13 cellular contexts compared by ENCODE assay signal in genomic region chr16:31537362-31537921, GRCh38. TPM values are rescaled to one million over a fixed set of nuclear protein-coding genes. Genes with fewer than 3 reads are reported as not detected.
DNase-seq lines count a peak whose midpoint lies in the region; ATAC-seq and TF ChIP-seq lines count a peak whose summit lies in the region.
"Had no signal": no experiment of that assay in that cellular context is flagged by ENCODE, and none has a peak within 500 bp of the region (broad histone marks: within the 10 kb centered on the region; RNA-seq: fewer than 3 reads in every experiment).

No MANE protein-coding gene starts in this region.

- peaks cover 11 to 41% (median 33%) of the 10 kb centered on the region in 7 donors for H3K9me3 Mint-ChIP-seq in CD14-positive monocyte
- H3K9me3 Mint-ChIP-seq in activated B cell treated with CpG ODN at 0.5 μM for 24 hours = peaks cover 4% of the 10 kb centered on the region

- no peak overlapping the region for H2BK12ac ChIP-seq in trophoblast cell (ENCODE audit: low read length)

- DNase-seq in CD14-positive monocyte (ENCODE audit: low spot score) = no peak
- DNase-seq in activated B cell treated with CpG ODN at 0.5 μM for 24 hours = no peak
- DNase-seq in hepatocyte (ENCODE audit: low spot score) = peak; percentile 18
- DNase-seq in trophoblast cell = no peak
- no peak for DNase-seq in NCI-H510A treated with DMSO at 0.1 percent for 48 hours (lab: John Stamatoyannopoulos, UW)
- no peak for DNase-seq in activated CD8-positive, alpha-beta memory T cell treated with anti-CD3 and anti-CD28 coated beads, Interleukin-2, amount 50 U/mL, for 48 hours
- DNase-seq: activated gamma-delta T cell treated with Interleukin-2 at 50 U/mL for 16 hours had no signal

- no peaks in the 10 kb centered on the region for H4K20me1 ChIP-seq in hepatocyte (ENCODE audit: insufficient read depth, poor library complexity, severe bottlenecking)

- no peak overlapping the region for H4K12ac ChIP-seq in trophoblast cell (ENCODE audit: low read depth, low read length)

- no peak overlapping the region for H4K91ac ChIP-seq in trophoblast cell (ENCODE audit: low read depth, low read length)

- H3K36me3 Mint-ChIP-seq in CD14-positive monocyte (peaks cover 0 to 5% of the 10 kb centered on the region in 2 donors), activated B cell treated with CpG ODN at 0.5 μM for 24 hours (ENCODE audit: low read depth) (peaks cover 1% of the 10 kb centered on the region)

- H3K27ac Mint-ChIP-seq in CD14-positive monocyte (no peak overlapping the region), activated B cell treated with CpG ODN at 0.5 μM for 24 hours (no peak overlapping the region)

- H3K79me1 ChIP-seq in trophoblast cell (ENCODE audit: low read length) = no peaks in the 10 kb centered on the region

- no peak overlapping the region for H2BK120ac ChIP-seq in trophoblast cell (ENCODE audit: insufficient read depth, low read length, poor library complexity)

- intact Hi-C loops in CD14-positive monocyte (cut with micrococcal nuclease) (loop anchor here in 1 of 2 donors (10.0 kb wide), 1 partner anchor 147 kb away; no protein-coding TSS in a partner anchor), activated B cell treated with CpG ODN at 0.5 μM for 24 hours (cut with micrococcal nuclease) (no loop called here)

- peaks cover 11% of the 10 kb centered on the region for H3K27me3 ChIP-seq in hepatocyte
- H3K27me3 ChIP-seq in trophoblast cell (ENCODE audit: insufficient read depth, low read length) = no peaks in the 10 kb centered on the region

- H3K9me3 ChIP-seq in hepatocyte (ENCODE audit: low read depth) (no peaks in the 10 kb centered on the region), trophoblast cell (ENCODE audit: insufficient read depth, low read depth, low read length) (peaks cover 21% of the 10 kb centered on the region)

- H2AK5ac ChIP-seq in trophoblast cell (ENCODE audit: low read length) = no peak overlapping the region

- no peak overlapping the region for H3K14ac ChIP-seq in trophoblast cell (ENCODE audit: low read length)

- H3K79me2 ChIP-seq in hepatocyte (no peaks in the 10 kb centered on the region), trophoblast cell (ENCODE audit: control insufficient read depth, insufficient read depth, low read length, poor library complexity) (no peaks in the 10 kb centered on the region)

- no peak overlapping the region for H3K18ac ChIP-seq in trophoblast cell (ENCODE audit: low read length)

- H3K27ac ChIP-seq in hepatocyte (no peak overlapping the region), trophoblast cell (ENCODE audit: low read depth, low read length) (no peak overlapping the region)

- TF ChIP-seq CTCF in CD14-positive monocyte (IDR thresholded peaks at IDR 0.05) (no peak), activated B cell treated with CpG ODN at 0.5 μM for 24 hours (IDR thresholded peaks at IDR 0.05) (no peak), hepatocyte (IDR thresholded peaks at IDR 0.05; ENCODE audit: poor library complexity) (no peak)

- H3K9me2 ChIP-seq in hepatocyte (replicated peaks; ENCODE audit: insufficient read depth) = no peaks in the 10 kb centered on the region

- POLR2A ChIA-PET in activated B cell treated with CpG ODN at 0.5 μM for 24 hours (lab: Charles Lee) = no interaction called here

- H2AFZ ChIP-seq in hepatocyte (peak overlapping the region; percentile 63), trophoblast cell (ENCODE audit: insufficient read depth, low read length, poor library complexity) (no peak overlapping the region)

- H3K4me1 Mint-ChIP-seq in CD14-positive monocyte (peaks cover 5% of the 10 kb centered on the region), activated B cell treated with CpG ODN at 0.5 μM for 24 hours (peaks cover 4% of the 10 kb centered on the region)

- H3K4me3 Mint-ChIP-seq in CD14-positive monocyte (peak overlapping the region; percentile 61 to 74), activated B cell treated with CpG ODN at 0.5 μM for 24 hours (peak overlapping the region; percentile 41)

- H3K4me3 ChIP-seq in hepatocyte = peak overlapping the region; percentile 20
- H3K4me3 ChIP-seq in trophoblast cell (ENCODE audit: low read depth, low read length) = peak overlapping the region; percentile 23

- no peak overlapping the region for H2BK5ac ChIP-seq in trophoblast cell (ENCODE audit: low read depth, low read length, poor library complexity)

- H3K9ac ChIP-seq in trophoblast cell (ENCODE audit: low read length) = no peak overlapping the region

- ATAC-seq in activated B cell treated with CpG ODN at 0.5 μM for 24 hours (ENCODE audit: low read depth) (no peak), HG02759 (IDR thresholded peaks at IDR 0.05; ENCODE audit: unreplicated experiment) (no peak), GM21786 (IDR thresholded peaks at IDR 0.05; ENCODE audit: unreplicated experiment) (no peak)

- no peak overlapping the region for H3K23ac ChIP-seq in trophoblast cell (ENCODE audit: low read length)

- 26% methylated on average over 23 of the region's 54 CpGs for WGBS in hepatocyte (ENCODE audit: low lambda C conversion rate, missing lambda C conversion rate)
- WGBS in trophoblast cell (ENCODE audit: extremely low coverage, insufficient coverage, insufficient read length) = no CpG with 5 or more reads among the region's 54 CpGs

- CTCF ChIA-PET in activated B cell treated with CpG ODN at 0.5 μM for 24 hours (lab: Charles Lee) = no interaction called here

- H3K36me3 ChIP-seq in hepatocyte (replicated peaks; ENCODE audit: insufficient read depth, low read depth) (no peaks in the 10 kb centered on the region), trophoblast cell (ENCODE audit: control insufficient read depth in 1 of 2, insufficient read depth in 2 of 2, low read length in 2 of 2) (no peaks in the 10 kb centered on the region)

- H3K27me3 Mint-ChIP-seq in CD14-positive monocyte (ENCODE audit: low read depth in 3 of 3) (peaks cover 45 to 52% (median 45%) of the 10 kb centered on the region in 3 donors), activated B cell treated with CpG ODN at 0.5 μM for 24 hours (peaks cover 51% of the 10 kb centered on the region)

- H3K4me1 ChIP-seq in hepatocyte (ENCODE audit: insufficient read depth) (no peaks in the 10 kb centered on the region), trophoblast cell (ENCODE audit: control insufficient read depth in 1 of 2, insufficient read depth in 2 of 2, low read length in 2 of 2) (no peaks in the 10 kb centered on the region)

- H3K4me2 ChIP-seq in hepatocyte = peak overlapping the region; percentile 87
- peak overlapping the region; percentile 40 for H3K4me2 ChIP-seq in trophoblast cell (ENCODE audit: low read length)

- no peak overlapping the region for H4K8ac ChIP-seq in trophoblast cell (ENCODE audit: low read depth, low read length)

- no peak overlapping the region for H3K4ac ChIP-seq in trophoblast cell (ENCODE audit: low read depth, low read length)

RNA-seq across cellular contexts. Expression of gene AHSP, which starts 9.7 kb away (rescaled TPM):
- polyA plus RNA-seq in CD14-positive monocyte (under 1 TPM in 1 of 2 donors, not detected in 1; 0.84 TPM), hepatocyte (not detected in 2 replicates)
- total RNA-seq in activated B cell treated with CpG ODN at 0.5 μM for 24 hours (not detected in 2 replicates), hepatocyte (not detected in 2 replicates)
- not detected in 2 replicates for polyA plus RNA-seq in trophoblast cell (2013)
- total RNA-seq: HT1080; NCI-H460; omental fat pad; T-helper 2 cell treated with Interferon-gamma antibody and Interleukin-4, amounts not matched to agents 100 ng/mL and 5 ng/mL, for 36 hours had no signal

RNA-seq across cellular contexts. Expression of gene RUSF1, which starts 29.3 kb away (rescaled TPM):
- 10 to 100 TPM; 10.3 to 11.8 TPM for polyA plus RNA-seq in CD14-positive monocyte
- total RNA-seq in activated B cell treated with CpG ODN at 0.5 μM for 24 hours = 58.6 and 59.7 TPM in 2 replicates
- total RNA-seq in hepatocyte = 75.2 and 77.2 TPM in 2 replicates
- polyA plus RNA-seq in hepatocyte = 56.6 and 68.0 TPM in 2 replicates
- polyA plus RNA-seq in trophoblast cell (2013) = 34.5 and 35.2 TPM in 2 replicates

RNA-seq across cellular contexts. Expression of gene SLC5A2, which starts 54.5 kb away (rescaled TPM):
- polyA plus RNA-seq in CD14-positive monocyte (not detected), hepatocyte (7.5 and 12.7 TPM in 2 replicates)
- total RNA-seq in activated B cell treated with CpG ODN at 0.5 μM for 24 hours (not detected in 2 replicates), hepatocyte (2.3 and 2.5 TPM in 2 replicates)
- not detected in 2 replicates for polyA plus RNA-seq in trophoblast cell (2013)
- total RNA-seq: HT1080; NCI-H460; omental fat pad; T-helper 2 cell treated with Interferon-gamma antibody and Interleukin-4, amounts not matched to agents 100 ng/mL and 5 ng/mL, for 36 hours had no signal
